Comparison of ENCODE assay signal across 1 cellular context in the genomic region with DNA sequence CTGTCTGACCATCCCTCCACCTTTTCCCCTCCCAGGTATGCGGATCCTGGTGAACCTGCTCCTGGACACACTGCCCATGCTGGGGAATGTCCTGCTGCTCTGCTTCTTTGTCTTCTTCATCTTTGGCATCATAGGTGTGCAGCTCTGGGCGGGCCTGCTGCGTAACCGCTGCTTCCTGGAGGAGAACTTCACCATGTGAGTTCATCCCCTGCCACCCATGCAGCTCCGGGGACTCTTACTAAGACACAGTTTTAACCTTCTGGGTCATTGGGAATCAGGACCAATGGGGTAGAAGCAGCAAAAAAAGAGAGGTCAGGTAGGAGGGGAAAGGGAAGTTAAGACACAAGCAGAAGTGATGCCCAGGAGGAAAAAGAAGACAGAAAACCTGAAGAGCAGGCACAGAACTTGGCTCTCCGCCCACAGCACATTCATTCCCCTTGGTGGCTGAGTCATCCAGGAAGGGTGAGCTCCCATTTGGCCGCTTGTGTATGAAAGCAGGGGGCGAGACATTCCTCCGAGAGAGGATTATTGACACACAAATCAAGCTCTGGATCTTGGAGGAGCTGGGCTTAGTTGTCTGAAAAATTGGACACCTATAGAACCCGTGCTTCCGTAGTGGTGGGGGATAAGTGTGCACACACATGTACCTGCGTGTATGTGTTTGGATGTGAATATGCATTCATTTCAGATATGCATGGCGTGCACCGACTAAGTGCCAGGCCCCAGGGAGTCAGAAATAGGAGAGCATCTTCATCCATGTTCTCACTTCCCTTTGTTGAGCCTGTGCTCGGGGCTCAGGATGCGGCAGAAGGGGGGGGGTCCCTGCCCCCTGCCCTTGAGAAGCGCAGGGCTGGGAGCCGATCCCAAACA.
TF ChIP-seq lines count a peak whose summit lies in the region.

No MANE protein-coding gene starts in this region.

TF ChIP-seq in HEK293, 187 proteins besides CTCF, POLR2A, EP300 and RAD21 (continued from another document and continues in another):
- TF ChIP-seq, protein P1, sequence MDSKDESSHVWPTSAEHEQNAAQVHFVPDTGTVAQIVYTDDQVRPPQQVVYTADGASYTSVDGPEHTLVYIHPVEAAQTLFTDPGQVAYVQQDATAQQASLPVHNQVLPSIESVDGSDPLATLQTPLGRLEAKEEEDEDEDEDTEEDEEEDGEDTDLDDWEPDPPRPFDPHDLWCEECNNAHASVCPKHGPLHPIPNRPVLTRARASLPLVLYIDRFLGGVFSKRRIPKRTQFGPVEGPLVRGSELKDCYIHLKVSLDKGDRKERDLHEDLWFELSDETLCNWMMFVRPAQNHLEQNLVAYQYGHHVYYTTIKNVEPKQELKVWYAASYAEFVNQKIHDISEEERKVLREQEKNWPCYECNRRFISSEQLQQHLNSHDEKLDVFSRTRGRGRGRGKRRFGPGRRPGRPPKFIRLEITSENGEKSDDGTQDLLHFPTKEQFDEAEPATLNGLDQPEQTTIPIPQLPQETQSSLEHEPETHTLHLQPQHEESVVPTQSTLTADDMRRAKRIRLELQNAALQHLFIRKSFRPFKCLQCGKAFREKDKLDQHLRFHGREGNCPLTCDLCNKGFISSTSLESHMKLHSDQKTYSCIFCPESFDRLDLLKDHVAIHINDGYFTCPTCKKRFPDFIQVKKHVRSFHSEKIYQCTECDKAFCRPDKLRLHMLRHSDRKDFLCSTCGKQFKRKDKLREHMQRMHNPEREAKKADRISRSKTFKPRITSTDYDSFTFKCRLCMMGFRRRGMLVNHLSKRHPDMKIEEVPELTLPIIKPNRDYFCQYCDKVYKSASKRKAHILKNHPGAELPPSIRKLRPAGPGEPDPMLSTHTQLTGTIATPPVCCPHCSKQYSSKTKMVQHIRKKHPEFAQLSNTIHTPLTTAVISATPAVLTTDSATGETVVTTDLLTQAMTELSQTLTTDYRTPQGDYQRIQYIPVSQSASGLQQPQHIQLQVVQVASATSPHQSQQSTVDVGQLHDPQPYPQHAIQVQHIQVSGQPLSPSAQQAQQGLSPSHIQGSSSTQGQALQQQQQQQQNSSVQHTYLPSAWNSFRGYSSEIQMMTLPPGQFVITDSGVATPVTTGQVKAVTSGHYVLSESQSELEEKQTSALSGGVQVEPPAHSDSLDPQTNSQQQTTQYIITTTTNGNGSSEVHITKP (tag by site-specific recombination; IDR thresholded peaks at IDR 0.05) = peak; percentile 25; the same call in 1 of the 2 replicates
- TF ChIP-seq KLF7 (tag by site-specific recombination; IDR thresholded peaks at IDR 0.05; ENCODE audit: borderline replicate concordance) = no peak
- TF ChIP-seq ZNF394 (tag by site-specific recombination; IDR thresholded peaks at IDR 0.05; ENCODE audit: borderline replicate concordance) = peak; percentile 24; the same call in 1 of the 2 replicates
- TF ChIP-seq ZNF366 (tag by site-specific recombination; conservative IDR thresholded peaks at IDR 0.05) = peak; percentile 67
- TF ChIP-seq, protein P2, sequence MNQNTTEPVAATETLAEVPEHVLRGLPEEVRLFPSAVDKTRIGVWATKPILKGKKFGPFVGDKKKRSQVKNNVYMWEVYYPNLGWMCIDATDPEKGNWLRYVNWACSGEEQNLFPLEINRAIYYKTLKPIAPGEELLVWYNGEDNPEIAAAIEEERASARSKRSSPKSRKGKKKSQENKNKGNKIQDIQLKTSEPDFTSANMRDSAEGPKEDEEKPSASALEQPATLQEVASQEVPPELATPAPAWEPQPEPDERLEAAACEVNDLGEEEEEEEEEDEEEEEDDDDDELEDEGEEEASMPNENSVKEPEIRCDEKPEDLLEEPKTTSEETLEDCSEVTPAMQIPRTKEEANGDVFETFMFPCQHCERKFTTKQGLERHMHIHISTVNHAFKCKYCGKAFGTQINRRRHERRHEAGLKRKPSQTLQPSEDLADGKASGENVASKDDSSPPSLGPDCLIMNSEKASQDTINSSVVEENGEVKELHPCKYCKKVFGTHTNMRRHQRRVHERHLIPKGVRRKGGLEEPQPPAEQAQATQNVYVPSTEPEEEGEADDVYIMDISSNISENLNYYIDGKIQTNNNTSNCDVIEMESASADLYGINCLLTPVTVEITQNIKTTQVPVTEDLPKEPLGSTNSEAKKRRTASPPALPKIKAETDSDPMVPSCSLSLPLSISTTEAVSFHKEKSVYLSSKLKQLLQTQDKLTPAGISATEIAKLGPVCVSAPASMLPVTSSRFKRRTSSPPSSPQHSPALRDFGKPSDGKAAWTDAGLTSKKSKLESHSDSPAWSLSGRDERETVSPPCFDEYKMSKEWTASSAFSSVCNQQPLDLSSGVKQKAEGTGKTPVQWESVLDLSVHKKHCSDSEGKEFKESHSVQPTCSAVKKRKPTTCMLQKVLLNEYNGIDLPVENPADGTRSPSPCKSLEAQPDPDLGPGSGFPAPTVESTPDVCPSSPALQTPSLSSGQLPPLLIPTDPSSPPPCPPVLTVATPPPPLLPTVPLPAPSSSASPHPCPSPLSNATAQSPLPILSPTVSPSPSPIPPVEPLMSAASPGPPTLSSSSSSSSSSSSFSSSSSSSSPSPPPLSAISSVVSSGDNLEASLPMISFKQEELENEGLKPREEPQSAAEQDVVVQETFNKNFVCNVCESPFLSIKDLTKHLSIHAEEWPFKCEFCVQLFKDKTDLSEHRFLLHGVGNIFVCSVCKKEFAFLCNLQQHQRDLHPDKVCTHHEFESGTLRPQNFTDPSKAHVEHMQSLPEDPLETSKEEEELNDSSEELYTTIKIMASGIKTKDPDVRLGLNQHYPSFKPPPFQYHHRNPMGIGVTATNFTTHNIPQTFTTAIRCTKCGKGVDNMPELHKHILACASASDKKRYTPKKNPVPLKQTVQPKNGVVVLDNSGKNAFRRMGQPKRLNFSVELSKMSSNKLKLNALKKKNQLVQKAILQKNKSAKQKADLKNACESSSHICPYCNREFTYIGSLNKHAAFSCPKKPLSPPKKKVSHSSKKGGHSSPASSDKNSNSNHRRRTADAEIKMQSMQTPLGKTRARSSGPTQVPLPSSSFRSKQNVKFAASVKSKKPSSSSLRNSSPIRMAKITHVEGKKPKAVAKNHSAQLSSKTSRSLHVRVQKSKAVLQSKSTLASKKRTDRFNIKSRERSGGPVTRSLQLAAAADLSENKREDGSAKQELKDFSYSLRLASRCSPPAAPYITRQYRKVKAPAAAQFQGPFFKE (tag by site-specific recombination; IDR thresholded peaks at IDR 0.05; ENCODE audit: borderline replicate concordance) = no peak
- no peak for TF ChIP-seq ZNF350 (tag by site-specific recombination; IDR thresholded peaks at IDR 0.05)
- TF ChIP-seq, protein P3, sequence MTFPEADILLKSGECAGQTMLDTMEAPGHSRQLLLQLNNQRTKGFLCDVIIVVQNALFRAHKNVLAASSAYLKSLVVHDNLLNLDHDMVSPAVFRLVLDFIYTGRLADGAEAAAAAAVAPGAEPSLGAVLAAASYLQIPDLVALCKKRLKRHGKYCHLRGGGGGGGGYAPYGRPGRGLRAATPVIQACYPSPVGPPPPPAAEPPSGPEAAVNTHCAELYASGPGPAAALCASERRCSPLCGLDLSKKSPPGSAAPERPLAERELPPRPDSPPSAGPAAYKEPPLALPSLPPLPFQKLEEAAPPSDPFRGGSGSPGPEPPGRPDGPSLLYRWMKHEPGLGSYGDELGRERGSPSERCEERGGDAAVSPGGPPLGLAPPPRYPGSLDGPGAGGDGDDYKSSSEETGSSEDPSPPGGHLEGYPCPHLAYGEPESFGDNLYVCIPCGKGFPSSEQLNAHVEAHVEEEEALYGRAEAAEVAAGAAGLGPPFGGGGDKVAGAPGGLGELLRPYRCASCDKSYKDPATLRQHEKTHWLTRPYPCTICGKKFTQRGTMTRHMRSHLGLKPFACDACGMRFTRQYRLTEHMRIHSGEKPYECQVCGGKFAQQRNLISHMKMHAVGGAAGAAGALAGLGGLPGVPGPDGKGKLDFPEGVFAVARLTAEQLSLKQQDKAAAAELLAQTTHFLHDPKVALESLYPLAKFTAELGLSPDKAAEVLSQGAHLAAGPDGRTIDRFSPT (tag by site-specific recombination; IDR thresholded peaks at IDR 0.05) = peak; percentile 31; the same call in 1 of the 2 replicates
- 0 out of 2 replicates have a peak, but pooled peaks have one; percentile 63 for TF ChIP-seq MYNN (tag by site-specific recombination; IDR thresholded peaks at IDR 0.05; ENCODE audit: borderline replicate concordance)
- peak; percentile 27; the same call in 1 of the 2 replicates for TF ChIP-seq ZNF2 (tag by site-specific recombination; IDR thresholded peaks at IDR 0.05)
- TF ChIP-seq, protein P4, sequence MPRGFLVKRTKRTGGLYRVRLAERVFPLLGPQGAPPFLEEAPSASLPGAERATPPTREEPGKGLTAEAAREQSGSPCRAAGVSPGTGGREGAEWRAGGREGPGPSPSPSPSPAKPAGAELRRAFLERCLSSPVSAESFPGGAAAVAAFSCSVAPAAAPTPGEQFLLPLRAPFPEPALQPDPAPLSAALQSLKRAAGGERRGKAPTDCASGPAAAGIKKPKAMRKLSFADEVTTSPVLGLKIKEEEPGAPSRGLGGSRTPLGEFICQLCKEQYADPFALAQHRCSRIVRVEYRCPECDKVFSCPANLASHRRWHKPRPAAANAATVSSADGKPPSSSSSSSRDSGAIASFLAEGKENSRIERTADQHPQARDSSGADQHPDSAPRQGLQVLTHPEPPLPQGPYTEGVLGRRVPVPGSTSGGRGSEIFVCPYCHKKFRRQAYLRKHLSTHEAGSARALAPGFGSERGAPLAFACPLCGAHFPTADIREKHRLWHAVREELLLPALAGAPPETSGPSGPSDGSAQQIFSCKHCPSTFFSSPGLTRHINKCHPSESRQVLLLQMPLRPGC (tag by site-specific recombination; IDR thresholded peaks at IDR 0.05) = peak; percentile 83
- peak; percentile 84 for TF ChIP-seq ZBTB17 (tag by site-specific recombination; IDR thresholded peaks at IDR 0.05)
- peak; percentile 66; the same call in 1 of the 2 replicates for TF ChIP-seq ZNF24 (tag by site-specific recombination; IDR thresholded peaks at IDR 0.05)
- peak; percentile 66 for TF ChIP-seq GLIS1 (tag by site-specific recombination; IDR thresholded peaks at IDR 0.05)
- TF ChIP-seq PRDM1 (tag by site-specific recombination; IDR thresholded peaks at IDR 0.05) = peak; percentile 77
- TF ChIP-seq ZNF660 (tag by site-specific recombination; IDR thresholded peaks at IDR 0.05) = peak; percentile 89
- peak; percentile 54; the same call in 1 of the 2 replicates for TF ChIP-seq TRIM28 (IDR thresholded peaks at IDR 0.05; ENCODE audit: borderline replicate concordance, low read length)
- no peak for TF ChIP-seq ZNF530 (tag by site-specific recombination; IDR thresholded peaks at IDR 0.05; ENCODE audit: low read depth)
- 0 out of 2 replicates have a peak, but pooled peaks have one; percentile 40 for TF ChIP-seq ZEB2 (tag by site-specific recombination; IDR thresholded peaks at IDR 0.05)
- TF ChIP-seq ZFHX2 (tag by site-specific recombination; conservative IDR thresholded peaks at IDR 0.05) = peak; percentile 87
- TF ChIP-seq, protein P5, sequence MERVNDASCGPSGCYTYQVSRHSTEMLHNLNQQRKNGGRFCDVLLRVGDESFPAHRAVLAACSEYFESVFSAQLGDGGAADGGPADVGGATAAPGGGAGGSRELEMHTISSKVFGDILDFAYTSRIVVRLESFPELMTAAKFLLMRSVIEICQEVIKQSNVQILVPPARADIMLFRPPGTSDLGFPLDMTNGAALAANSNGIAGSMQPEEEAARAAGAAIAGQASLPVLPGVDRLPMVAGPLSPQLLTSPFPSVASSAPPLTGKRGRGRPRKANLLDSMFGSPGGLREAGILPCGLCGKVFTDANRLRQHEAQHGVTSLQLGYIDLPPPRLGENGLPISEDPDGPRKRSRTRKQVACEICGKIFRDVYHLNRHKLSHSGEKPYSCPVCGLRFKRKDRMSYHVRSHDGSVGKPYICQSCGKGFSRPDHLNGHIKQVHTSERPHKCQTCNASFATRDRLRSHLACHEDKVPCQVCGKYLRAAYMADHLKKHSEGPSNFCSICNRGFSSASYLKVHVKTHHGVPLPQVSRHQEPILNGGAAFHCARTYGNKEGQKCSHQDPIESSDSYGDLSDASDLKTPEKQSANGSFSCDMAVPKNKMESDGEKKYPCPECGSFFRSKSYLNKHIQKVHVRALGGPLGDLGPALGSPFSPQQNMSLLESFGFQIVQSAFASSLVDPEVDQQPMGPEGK (tag by site-specific recombination; IDR thresholded peaks at IDR 0.05) = peak; percentile 59
- TF ChIP-seq SP7 (tag by site-specific recombination; IDR thresholded peaks at IDR 0.05) = peak; percentile 68
- TF ChIP-seq IKZF3 (tag by site-specific recombination; IDR thresholded peaks at IDR 0.05) = peak; percentile 38; the same call in 1 of the 2 replicates
- peak; percentile 53; the same call in 1 of the 2 replicates for TF ChIP-seq ZNF600 (tag by site-specific recombination; IDR thresholded peaks at IDR 0.05)
- TF ChIP-seq, protein P6, sequence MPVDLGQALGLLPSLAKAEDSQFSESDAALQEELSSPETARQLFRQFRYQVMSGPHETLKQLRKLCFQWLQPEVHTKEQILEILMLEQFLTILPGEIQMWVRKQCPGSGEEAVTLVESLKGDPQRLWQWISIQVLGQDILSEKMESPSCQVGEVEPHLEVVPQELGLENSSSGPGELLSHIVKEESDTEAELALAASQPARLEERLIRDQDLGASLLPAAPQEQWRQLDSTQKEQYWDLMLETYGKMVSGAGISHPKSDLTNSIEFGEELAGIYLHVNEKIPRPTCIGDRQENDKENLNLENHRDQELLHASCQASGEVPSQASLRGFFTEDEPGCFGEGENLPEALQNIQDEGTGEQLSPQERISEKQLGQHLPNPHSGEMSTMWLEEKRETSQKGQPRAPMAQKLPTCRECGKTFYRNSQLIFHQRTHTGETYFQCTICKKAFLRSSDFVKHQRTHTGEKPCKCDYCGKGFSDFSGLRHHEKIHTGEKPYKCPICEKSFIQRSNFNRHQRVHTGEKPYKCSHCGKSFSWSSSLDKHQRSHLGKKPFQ (tag by site-specific recombination; IDR thresholded peaks at IDR 0.05) = no peak
- peak; percentile 87 for TF ChIP-seq EGR2 (tag by site-specific recombination; IDR thresholded peaks at IDR 0.05; ENCODE audit: low read depth)
- TF ChIP-seq, protein P7, sequence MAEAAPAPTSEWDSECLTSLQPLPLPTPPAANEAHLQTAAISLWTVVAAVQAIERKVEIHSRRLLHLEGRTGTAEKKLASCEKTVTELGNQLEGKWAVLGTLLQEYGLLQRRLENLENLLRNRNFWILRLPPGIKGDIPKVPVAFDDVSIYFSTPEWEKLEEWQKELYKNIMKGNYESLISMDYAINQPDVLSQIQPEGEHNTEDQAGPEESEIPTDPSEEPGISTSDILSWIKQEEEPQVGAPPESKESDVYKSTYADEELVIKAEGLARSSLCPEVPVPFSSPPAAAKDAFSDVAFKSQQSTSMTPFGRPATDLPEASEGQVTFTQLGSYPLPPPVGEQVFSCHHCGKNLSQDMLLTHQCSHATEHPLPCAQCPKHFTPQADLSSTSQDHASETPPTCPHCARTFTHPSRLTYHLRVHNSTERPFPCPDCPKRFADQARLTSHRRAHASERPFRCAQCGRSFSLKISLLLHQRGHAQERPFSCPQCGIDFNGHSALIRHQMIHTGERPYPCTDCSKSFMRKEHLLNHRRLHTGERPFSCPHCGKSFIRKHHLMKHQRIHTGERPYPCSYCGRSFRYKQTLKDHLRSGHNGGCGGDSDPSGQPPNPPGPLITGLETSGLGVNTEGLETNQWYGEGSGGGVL (tag by site-specific recombination; IDR thresholded peaks at IDR 0.05) = peak; percentile 26; the same call in 1 of the 2 replicates
- no peak for TF ChIP-seq ZNF560 (tag by site-specific recombination; IDR thresholded peaks at IDR 0.05; ENCODE audit: borderline replicate concordance)
- TF ChIP-seq ZXDB (tag by site-specific recombination; IDR thresholded peaks at IDR 0.05) = 0 out of 2 replicates have a peak, but pooled peaks have one; percentile 27
